In the genomic region with DNA sequence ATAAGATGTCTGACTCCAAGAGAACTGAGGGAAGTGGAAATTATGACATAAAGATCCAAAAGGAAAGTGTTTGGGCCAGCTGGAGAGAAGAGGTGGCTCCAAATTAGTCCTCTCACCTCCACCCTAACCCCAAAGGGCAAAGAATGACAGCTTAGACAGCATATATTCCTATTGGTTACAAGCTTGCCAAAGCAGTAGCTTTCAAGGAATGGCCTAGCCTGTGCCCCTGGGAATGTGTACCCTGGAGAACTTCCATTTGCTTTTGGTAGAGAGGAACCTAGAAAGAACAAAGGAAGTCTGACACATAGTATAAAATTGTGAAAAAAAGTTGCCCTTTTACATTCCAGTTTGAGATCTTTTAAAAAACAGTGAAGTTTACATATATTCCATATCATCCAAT, we compare ENCODE assay signal across 29 cellular contexts. TPM values are rescaled to one million over a fixed set of nuclear protein-coding genes. Genes with fewer than 3 reads are reported as not detected.
"Had no signal": no experiment of that assay in that cellular context is flagged by ENCODE, and none has a peak within 500 bp of the region (broad histone marks: within the 10 kb centered on the region; RNA-seq: fewer than 3 reads in every experiment).

No MANE protein-coding gene starts in this region.

- H3K9me3 Mint-ChIP-seq: stimulated activated naive CD8-positive, alpha-beta T cell treated with anti-CD3 and anti-CD28 coated beads, Interleukin-15, amount 100 ng/mL, for 72 hours had no signal

- H3K4me3 ChIP-seq: pancreas, psoas muscle, skin epidermis, smooth muscle cell, spleen, suprapubic skin, testis, tibial artery, transverse colon, upper lobe of right lung, uterus had no signal

- H3K4me1 Mint-ChIP-seq: naive thymus-derived CD8-positive, alpha-beta T cell; stimulated activated memory B cell treated with anti-CD40 and anti-IgM and Interleukin-4, amounts not matched to agents 10 μg/mL and 1 μg/mL and 100 μg/mL, for 72 hours; stimulated activated naive CD8-positive, alpha-beta T cell treated with anti-CD3 and anti-CD28 coated beads, Interleukin-15, amount 100 ng/mL, for 72 hours had no signal

- H3K27me3 Mint-ChIP-seq: natural killer cell treated with Interleukin-12 subunit alpha and Interleukin-12 subunit beta and Interleukin-15 and Interleukin-18, amount 100 ng/mL, for 72 hours; stimulated activated memory B cell treated with anti-CD40 and anti-IgM and Interleukin-4, amounts not matched to agents 10 μg/mL and 1 μg/mL and 100 μg/mL, for 72 hours had no signal

- H3K36me3 Mint-ChIP-seq: naive thymus-derived CD8-positive, alpha-beta T cell; natural killer cell treated with Interleukin-12 subunit alpha and Interleukin-12 subunit beta and Interleukin-15 and Interleukin-18, amount 100 ng/mL, for 72 hours; stimulated activated memory B cell treated with anti-CD40 and anti-IgM and Interleukin-4, amounts not matched to agents 10 μg/mL and 1 μg/mL and 100 μg/mL, for 72 hours; type B pancreatic cell had no signal

- H3K4me3 Mint-ChIP-seq: naive thymus-derived CD8-positive, alpha-beta T cell; natural killer cell treated with Interleukin-12 subunit alpha and Interleukin-12 subunit beta and Interleukin-15 and Interleukin-18, amount 100 ng/mL, for 72 hours; nephron progenitor cell; neural crest cell; stimulated activated memory B cell treated with anti-CD40 and anti-IgM and Interleukin-4, amounts not matched to agents 10 μg/mL and 1 μg/mL and 100 μg/mL, for 72 hours; stimulated activated naive CD8-positive, alpha-beta T cell treated with anti-CD3 and anti-CD28 coated beads, Interleukin-15, amount 100 ng/mL, for 72 hours; type B pancreatic cell had no signal

- DNase-seq: naive thymus-derived CD8-positive, alpha-beta T cell; nephron progenitor cell; nucleus accumbens; pancreas; psoas muscle; spleen; stimulated activated CD4-positive, alpha-beta T cell treated with anti-CD3 and anti-CD28 coated beads, Interleukin-12 subunit alpha, Interleukin-12 subunit beta, amount 100 ng/mL, for 4 hours; stimulated activated CD4-positive, alpha-beta T cell treated with anti-CD3 and anti-CD28 coated beads, Interleukin-1b, Interleukin-23, amount 100 ng/mL, for 48 hours; stimulated activated CD4-positive, alpha-beta T cell treated with anti-CD3 and anti-CD28 coated beads, Interleukin-4, amount 100 ng/mL, for 1 hour; stimulated activated CD4-positive, alpha-beta T cell treated with anti-CD3 and anti-CD28 coated beads, Interleukin-4, amount 100 ng/mL, for 4 hours; stimulated activated CD8-positive, alpha-beta memory T cell treated with anti-CD3 and anti-CD28 coated beads, Interleukin-4, amount 100 ng/mL, for 48 hours; stimulated activated naive CD4-positive, alpha-beta T cell; stimulated activated naive CD8-positive, alpha-beta T cell treated with anti-CD3 and anti-CD28 coated beads, Interleukin-15, amount 100 ng/mL, for 72 hours; stimulated activated naive CD8-positive, alpha-beta T cell treated with anti-CD3 and anti-CD28 coated beads, Interleukin-15, Interleukin-2, amounts not matched to agents 100 U/mL and 50 U/mL, for 24 hours; substantia nigra; testis; tibial artery; transverse colon; upper lobe of right lung; uterus had no signal

- H3K27ac Mint-ChIP-seq: naive thymus-derived CD8-positive, alpha-beta T cell; natural killer cell treated with Interleukin-12 subunit alpha and Interleukin-12 subunit beta and Interleukin-15 and Interleukin-18, amount 100 ng/mL, for 72 hours; progenitor cell of endocrine pancreas; stimulated activated memory B cell treated with anti-CD40 and anti-IgM and Interleukin-4, amounts not matched to agents 10 μg/mL and 1 μg/mL and 100 μg/mL, for 72 hours; stimulated activated naive CD8-positive, alpha-beta T cell treated with anti-CD3 and anti-CD28 coated beads, Interleukin-15, amount 100 ng/mL, for 72 hours; type B pancreatic cell had no signal

RNA-seq across cellular contexts. Expression of gene NRG3, which starts 11.2 kb away (rescaled TPM):
- total RNA-seq: naive thymus-derived CD8-positive, alpha-beta T cell; natural killer cell treated with Interleukin-12 subunit alpha and Interleukin-12 subunit beta and Interleukin-15 and Interleukin-18, amount 100 ng/mL, for 72 hours; osteocyte had no signal
